Comparison of ENCODE assay signal across 1 cellular context in genomic region chr1:228867093-228867950, GRCh38.
TF ChIP-seq lines count a peak whose summit lies in the region.

No MANE protein-coding gene starts in this region.

TF ChIP-seq in HepG2, 621 proteins besides CTCF, POLR2A, EP300 and RAD21 (continued from another document):
- TF ChIP-seq ZBTB33 (CRISPR knock-in tag; IDR thresholded peaks at IDR 0.05) (0 out of 2 replicates have a peak, but pooled peaks have one; percentile 53), ZFX (CRISPR knock-in tag; IDR thresholded peaks at IDR 0.05; ENCODE audit: low read depth) (0 out of 2 replicates have a peak, but pooled peaks have one; percentile 33), ZFP1 (CRISPR knock-in tag; IDR thresholded peaks at IDR 0.05) (no peak), SALL2 (CRISPR knock-in tag; IDR thresholded peaks at IDR 0.05) (0 out of 2 replicates have a peak, but pooled peaks have one; percentile 21), MAX (IDR thresholded peaks at IDR 0.05) (peak; percentile 37; the same call in 1 of the 2 replicates), ZNF24 (IDR thresholded peaks at IDR 0.05) (no peak), ZNF768 (CRISPR knock-in tag; IDR thresholded peaks at IDR 0.05) (peak; percentile 81; the same call in 1 of the 2 replicates)
